8 cellular contexts compared by ENCODE assay signal in the genomic region with DNA sequence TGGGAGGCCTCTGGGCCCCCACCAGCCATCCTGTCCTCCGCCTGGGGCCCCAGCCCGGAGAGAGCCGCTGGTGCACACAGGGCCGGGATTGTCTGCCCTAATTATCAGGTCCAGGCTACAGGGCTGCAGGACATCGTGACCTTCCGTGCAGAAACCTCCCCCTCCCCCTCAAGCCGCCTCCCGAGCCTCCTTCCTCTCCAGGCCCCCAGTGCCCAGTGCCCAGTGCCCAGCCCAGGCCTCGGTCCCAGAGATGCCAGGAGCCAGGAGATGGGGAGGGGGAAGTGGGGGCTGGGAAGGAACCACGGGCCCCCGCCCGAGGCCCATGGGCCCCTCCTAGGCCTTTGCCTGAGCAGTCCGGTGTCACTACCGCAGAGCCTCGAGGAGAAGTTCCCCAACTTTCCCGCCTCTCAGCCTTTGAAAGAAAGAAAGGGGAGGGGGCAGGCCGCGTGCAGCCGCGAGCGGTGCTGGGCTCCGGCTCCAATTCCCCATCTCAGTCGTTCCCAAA. TPM values are rescaled to one million over a fixed set of nuclear protein-coding genes. Genes with fewer than 3 reads are reported as not detected.
DNase-seq lines count a peak whose midpoint lies in the region; ATAC-seq and TF ChIP-seq lines count a peak whose summit lies in the region.

No MANE protein-coding gene starts in this region.

- H3K36me3 Mint-ChIP-seq in H9 (ENCODE audit: insufficient read depth in 1 of 3, low read depth in 3 of 3) = peaks cover 61 to 76% (median 72%) of the 10 kb centered on the region in 3 experiments

- H3T11ph ChIP-seq in H9 (ENCODE audit: low read length) = peak overlapping the region; percentile 30

- TF ChIP-seq CTCF in H9 (conservative IDR thresholded peaks at IDR 0.05) = no peak
- TF ChIP-seq CTCF in heart left ventricle (IDR thresholded peaks at IDR 0.05) = no peak
- TF ChIP-seq CTCF in parathyroid adenoma (IDR thresholded peaks at IDR 0.05) = no peak

- peak overlapping the region; percentile 99 to 100 (median 100) for H3K27ac Mint-ChIP-seq in H9

- H3K9ac ChIP-seq in H9 (ENCODE audit: extremely low read depth, insufficient read length, low read length) = peak overlapping the region; percentile 97
- peak overlapping the region; percentile 96 for H3K9ac ChIP-seq in Karpas-422 (ENCODE audit: low read length)
- peak overlapping the region; percentile 17 for H3K9ac ChIP-seq in parathyroid adenoma

- H3K9me3 ChIP-seq in H9 (ENCODE audit: control insufficient read depth, low read depth, low read length) (no peaks in the 10 kb centered on the region), Karpas-422 (ENCODE audit: low read length) (no peaks in the 10 kb centered on the region), heart left ventricle (no peaks in the 10 kb centered on the region), parathyroid adenoma (ENCODE audit: control insufficient read depth, low read length) (no peaks in the 10 kb centered on the region)

- H3K4me1 ChIP-seq in H9 (ENCODE audit: insufficient read depth, low read length) = no peaks in the 10 kb centered on the region; the same call in 1 of the 2 replicates
- peaks cover 58% of the 10 kb centered on the region for H3K4me1 ChIP-seq in Karpas-422 (ENCODE audit: low read length)
- H3K4me1 ChIP-seq in heart left ventricle = peaks cover 0 to 57% (median 45%) of the 10 kb centered on the region in 12 donors
- peaks cover 20% of the 10 kb centered on the region for H3K4me1 ChIP-seq in parathyroid adenoma

- H3K4ac ChIP-seq in H9 (ENCODE audit: low read depth, low read length) = no peak overlapping the region; the same call in 1 of the 2 replicates

- peak overlapping the region; percentile 92 to 97 for H3K4me3 Mint-ChIP-seq in H9

- no peak overlapping the region for H3K23ac ChIP-seq in H9 (ENCODE audit: insufficient read length, low read depth, low read length)

- no CpG with 5 or more reads among the region's 23 CpGs for WGBS in H9 (ENCODE audit: extremely low coverage, insufficient read length, low lambda C conversion rate)
- WGBS in adipose tissue, 3 donors = 0 to 1% (median 0%) methylated on average over 21 to 23 of the region's 23 CpGs
- WGBS in heart left ventricle, 4 donors = 0 to 2% (median 1%) methylated on average over 16 to 23 of the region's 23 CpGs

- peak overlapping the region; percentile 62 for H2BK5ac ChIP-seq in H9 (ENCODE audit: insufficient read length, low read length)

- no peaks in the 10 kb centered on the region; a peak in 1 of 5 replicates for H3K9me3 Mint-ChIP-seq in H9

- intact Hi-C loops in heart left ventricle (cut with DNase I) = loop anchor here in 9 of 10 donors (1.0 to 10.0 kb wide), 11 partner anchors 19 to 199 kb away; a partner anchor contains a TSS

- peaks cover 5% of the 10 kb centered on the region; the same call in 1 of the 2 replicates for H3K27me3 Mint-ChIP-seq in H9 (ENCODE audit: low read depth)

- H3K27me3 ChIP-seq in H9 (ENCODE audit: insufficient read depth, low read length) (no peaks in the 10 kb centered on the region), Karpas-422 (ENCODE audit: low read length) (no peaks in the 10 kb centered on the region), heart left ventricle (no peaks in the 10 kb centered on the region), parathyroid adenoma (ENCODE audit: control insufficient read depth, insufficient read depth, low read length) (no peaks in the 10 kb centered on the region)

- peaks cover 32 to 43% of the 10 kb centered on the region in 2 experiments for H3K4me1 Mint-ChIP-seq in H9

- H3K14ac ChIP-seq in H9 (ENCODE audit: insufficient read depth, low read length) = peak overlapping the region; percentile 100

- no peak overlapping the region for H3K56ac ChIP-seq in H9 (ENCODE audit: insufficient read length, low read depth, low read length)

- H3K79me1 ChIP-seq in H9 (ENCODE audit: insufficient read depth, low read depth, low read length, poor library complexity, severe bottlenecking) = no peaks in the 10 kb centered on the region

- H2BK20ac ChIP-seq in H9 (ENCODE audit: low read depth, low read length, poor library complexity, severe bottlenecking) = no peak overlapping the region

- H3K9me2 ChIP-seq in Karpas-422 (replicated peaks; ENCODE audit: insufficient read depth, low read length) = no peaks in the 10 kb centered on the region

- no peak overlapping the region for H2AK5ac ChIP-seq in H9 (ENCODE audit: insufficient read length, low read length)

- H2AFZ ChIP-seq in H9 (ENCODE audit: low read length) (no peak overlapping the region), Karpas-422 (ENCODE audit: low read length) (no peak overlapping the region; the same call in 1 of the 2 replicates), parathyroid adenoma (peak overlapping the region; percentile 78)

- H3K79me2 ChIP-seq in H9 (ENCODE audit: insufficient read depth, low read length) (peaks cover 9% of the 10 kb centered on the region; the same call in 1 of the 2 replicates), Karpas-422 (ENCODE audit: low read length) (peaks cover 24% of the 10 kb centered on the region), parathyroid adenoma (peaks cover 8% of the 10 kb centered on the region)

- H2BK120ac ChIP-seq in H9 (ENCODE audit: low read depth, low read length, poor library complexity, severe bottlenecking) = no peak overlapping the region

- H2BK15ac ChIP-seq in H9 (ENCODE audit: low read depth, low read length) = no peak overlapping the region

- H3K18ac ChIP-seq in H9 (ENCODE audit: insufficient read length, low read depth, low read length) = peak overlapping the region; percentile 100

- peak in 1 of 2 donors; percentile 24 for TF ChIP-seq POLR2A in heart left ventricle (IDR thresholded peaks at IDR 0.05)

- H3K4me2 ChIP-seq in H9 (ENCODE audit: insufficient read depth, insufficient read length, low read length) (peak overlapping the region; percentile 73), Karpas-422 (ENCODE audit: low read depth, low read length, poor library complexity, severe bottlenecking) (peak overlapping the region; percentile 93), parathyroid adenoma (ENCODE audit: low read length) (peak overlapping the region; percentile 99)

- H4K20me1 ChIP-seq in H9 (ENCODE audit: control insufficient read depth, insufficient read depth, insufficient read length) (no peaks in the 10 kb centered on the region), Karpas-422 (ENCODE audit: insufficient read depth, low read depth, low read length) (peaks cover 23% of the 10 kb centered on the region)

- no peak overlapping the region for H2BK12ac ChIP-seq in H9 (ENCODE audit: insufficient read length, low read depth, low read length)

- H3K36me3 ChIP-seq in Karpas-422 (ENCODE audit: insufficient read depth, low read length) (peaks cover 35% of the 10 kb centered on the region), heart left ventricle (peaks cover 0 to 64% (median 54%) of the 10 kb centered on the region in 9 donors), parathyroid adenoma (ENCODE audit: control insufficient read depth, insufficient read depth, low read length) (no peaks in the 10 kb centered on the region)

- no peak for DNase-seq in activated CD4-positive, CD25-positive, alpha-beta regulatory T cell treated with anti-CD3 and anti-CD28 coated beads, Interleukin-2, amount 50 U/mL, for 72 hours
- peak; percentile 94 for DNase-seq in H9
- DNase-seq in Karpas-422 = peak; percentile 95
- DNase-seq in OCI-M1 (lab: John Stamatoyannopoulos, UW) = peak; percentile 97
- DNase-seq in heart left ventricle = peak; percentile 81 to 89 (median 85)

- peak overlapping the region; percentile 96 for H3K4me3 ChIP-seq in Karpas-422 (ENCODE audit: low read length)
- H3K4me3 ChIP-seq in heart left ventricle = peak overlapping the region; percentile 64 to 100 (median 90)
- peak overlapping the region; percentile 96 for H3K4me3 ChIP-seq in parathyroid adenoma (ENCODE audit: low read depth, low read length)

- peak overlapping the region; percentile 45 for H4K5ac ChIP-seq in H9 (ENCODE audit: insufficient read length, low read depth, low read length)

- ATAC-seq in activated CD4-positive, CD25-positive, alpha-beta regulatory T cell treated with anti-CD3 and anti-CD28 coated beads, Interleukin-2, amount 50 U/mL, for 24 hours = peak; percentile 16 to 18
- ATAC-seq in heart left ventricle = peak; percentile 51 to 76 (median 64)

- H4K91ac ChIP-seq in H9 (ENCODE audit: insufficient read length, low read depth, low read length) = no peak overlapping the region

- H4K8ac ChIP-seq in H9 (replicated peaks; ENCODE audit: insufficient read length, low read depth, low read length) = peak overlapping the region; percentile 17

- H3K27ac ChIP-seq in H9 (ENCODE audit: insufficient read length, low read depth, low read length) (peak overlapping the region; percentile 75), Karpas-422 (ENCODE audit: low read length) (peak overlapping the region; percentile 96), adipose tissue (ENCODE audit: low read depth, low read length) (peak overlapping the region; percentile 73), heart left ventricle (peak overlapping the region; percentile 90 to 100 (median 96)), parathyroid adenoma (peak overlapping the region; percentile 93)

- peaks cover 18% of the 10 kb centered on the region for H3K23me2 ChIP-seq in H9 (ENCODE audit: insufficient read length, low read depth, low read length, poor library complexity, severe bottlenecking)

RNA-seq across cellular contexts. Expression of a gene that starts 0.6 kb away (rescaled TPM):
- 4,581 and 4,651 TPM in 2 replicates for total RNA-seq in H9 (2021)
- 13,828 and 17,952 TPM in 2 replicates for total RNA-seq in Karpas-422 (2014; rRNA removed; shearing (Covaris generic); ENCODE audit: low replicate concordance)
- 1,000 to 10,000 TPM in 2 of 3 donors, 100 to 1,000 TPM in 1; 763 to 1,731 (median 1,287) TPM for polyA plus RNA-seq in adipose tissue
- total RNA-seq in heart left ventricle = 1,000 to 10,000 TPM; 3,379 to 7,430 (median 4,887) TPM
- 1,000 to 10,000 TPM; 4,589 to 6,374 TPM for polyA plus RNA-seq in heart left ventricle

RNA-seq across cellular contexts. Expression of a gene that starts 22.1 kb away (rescaled TPM):
- total RNA-seq in H9 (2021) (16.3 and 17.9 TPM in 2 replicates), heart left ventricle (10 to 100 TPM; 13.2 to 27.5 (median 15.0) TPM)
- 8.2 and 14.5 TPM in 2 replicates for total RNA-seq in Karpas-422 (2014; rRNA removed; shearing (Covaris generic); ENCODE audit: low replicate concordance)
- polyA plus RNA-seq in adipose tissue (10 to 100 TPM in 2 of 3 donors, 1 to 10 TPM in 1; 7.3 to 18.7 (median 15.3) TPM), heart left ventricle (10 to 100 TPM; 10.3 to 15.4 TPM)

RNA-seq across cellular contexts. Expression of a gene that starts 34.4 kb away (rescaled TPM):
- total RNA-seq in H9 (2021) = 136 and 137 TPM in 2 replicates
- total RNA-seq in Karpas-422 (2014; rRNA removed; shearing (Covaris generic); ENCODE audit: low replicate concordance) = 66.2 and 85.7 TPM in 2 replicates
- 10 to 100 TPM; 11.8 to 42.9 (median 22.0) TPM for polyA plus RNA-seq in adipose tissue
- total RNA-seq in heart left ventricle = 10 to 100 TPM; 12.9 to 23.8 (median 16.5) TPM
- 10 to 100 TPM; 15.4 to 30.1 TPM for polyA plus RNA-seq in heart left ventricle

RNA-seq across cellular contexts. Expression of a gene that starts 39.8 kb away (rescaled TPM):
- total RNA-seq in H9 (2021) (105 and 114 TPM in 2 replicates), heart left ventricle (10 to 100 TPM in 8 of 9 donors, 1 to 10 TPM in 1; 8.4 to 22.4 (median 11.3) TPM)
- total RNA-seq in Karpas-422 (2014; rRNA removed; shearing (Covaris generic); ENCODE audit: low replicate concordance) = 103 and 124 TPM in 2 replicates
- polyA plus RNA-seq in adipose tissue (1 to 10 TPM; 5.5 to 7.4 (median 7.1) TPM), heart left ventricle (1 to 10 TPM; 3.3 to 8.1 TPM)

RNA-seq across cellular contexts. Expression of a gene that starts 40.6 kb away (rescaled TPM):
- total RNA-seq in H9 (2021) (321 and 329 TPM in 2 replicates), heart left ventricle (100 to 1,000 TPM in 8 of 9 donors, 10 to 100 TPM in 1; 95.6 to 300 (median 228) TPM)
- total RNA-seq in Karpas-422 (2014; rRNA removed; shearing (Covaris generic); ENCODE audit: low replicate concordance) = 171 and 201 TPM in 2 replicates
- polyA plus RNA-seq in adipose tissue (100 to 1,000 TPM in 1 of 3 donors, 10 to 100 TPM in 2; 74.8 to 100 (median 94.9) TPM), heart left ventricle (100 to 1,000 TPM; 164 to 210 TPM)

Comparison
In these comparisons a context has a peak if more than half of its experiments do, and no peak if none do; other contexts are left out.
1. H3K9ac ChIP-seq: peak in every context shown above with its lines; median percentile 97 in H9; 96 in Karpas-422; 17 in parathyroid adenoma.